In the genomic region with DNA sequence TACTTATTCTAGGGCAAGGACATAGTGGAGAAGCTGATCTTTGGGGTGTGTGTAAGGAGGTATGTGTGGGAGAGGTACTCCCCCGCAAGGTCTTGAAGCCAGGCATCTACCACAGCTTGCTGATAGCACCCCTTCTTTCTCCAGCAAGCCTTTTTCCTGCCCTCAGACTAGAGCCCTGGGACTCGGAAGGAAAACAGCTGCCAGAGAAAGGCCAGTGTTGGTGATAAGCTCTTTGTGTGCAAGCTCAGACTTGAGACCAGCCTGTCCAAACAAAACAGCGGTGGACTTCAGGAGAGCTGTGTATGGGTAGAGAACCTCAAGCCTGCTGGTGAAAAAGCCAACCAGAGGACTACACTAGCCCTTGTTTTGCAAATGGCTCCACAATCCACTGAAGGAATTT, we compare ENCODE assay signal across 12 cellular contexts.
DNase-seq lines count a peak whose midpoint lies in the region; ATAC-seq and TF ChIP-seq lines count a peak whose summit lies in the region.
"Had no signal": no experiment of that assay in that cellular context is flagged by ENCODE, and none has a peak within 500 bp of the region (broad histone marks: within the 10 kb centered on the region; RNA-seq: fewer than 3 reads in every experiment).

No MANE protein-coding gene starts in this region.

- peaks cover 4% of the 10 kb centered on the region for H3K36me3 Mint-ChIP-seq in osteocyte (ENCODE audit: unreplicated experiment)
- H3K36me3 Mint-ChIP-seq in naive thymus-derived CD8-positive, alpha-beta T cell = no peaks in the 10 kb centered on the region
- H3K36me3 Mint-ChIP-seq: activated naive CD4-positive, alpha-beta T cell treated with anti-CD3 and anti-CD28 coated beads, Interleukin-2, amount 50 U/mL, for 72 hours; CD8-positive, alpha-beta T cell had no signal

- H3K4me3 ChIP-seq in NB4 (ENCODE audit: low read depth, low read length) (no peak overlapping the region), esophagus muscularis mucosa (no peak overlapping the region)
- H3K4me3 ChIP-seq: prostate gland had no signal

- H3K27ac ChIP-seq in esophagus muscularis mucosa (replicated peaks in 1 of 4) = peak overlapping the region in 3 of 4 donors; percentile 2 to 18 (median 14)
- H3K27ac ChIP-seq: prostate gland had no signal

- no peak for TF ChIP-seq CTCF in NB4 (IDR thresholded peaks at IDR 0.05; ENCODE audit: low read depth, low read length)
- TF ChIP-seq CTCF in esophagus muscularis mucosa (IDR thresholded peaks at IDR 0.05) = no peak
- no peak for TF ChIP-seq CTCF in osteocyte (IDR thresholded peaks at IDR 0.05)

- H3K9me3 ChIP-seq in esophagus muscularis mucosa = no peaks in the 10 kb centered on the region
- H3K9me3 ChIP-seq: prostate gland, SK-N-SH had no signal

- intact Hi-C loops in esophagus muscularis mucosa (cut with DNase I) = loop anchor here (5.0 to 10.0 kb wide), 4 partner anchors 32 to 1095 kb away; no protein-coding TSS in a partner anchor

- H3K27me3 ChIP-seq in esophagus muscularis mucosa = no peaks in the 10 kb centered on the region

- TF ChIP-seq POLR2A in NB4 (IDR thresholded peaks at IDR 0.05; ENCODE audit: extremely low read depth, insufficient read length) = no peak
- no peak for TF ChIP-seq POLR2A in esophagus muscularis mucosa (IDR thresholded peaks at IDR 0.05; ENCODE audit: low read depth)

- DNase-seq in NB4 (ENCODE audit: low read depth) (peak; percentile 23), esophagus muscularis mucosa (ENCODE audit: extremely low spot score) (no peak), osteocyte (ENCODE audit: extremely low spot score, unreplicated experiment) (no peak), SW480 (ENCODE audit: low spot score) (no peak)
- no peak for DNase-seq in stimulated activated naive CD4-positive, alpha-beta T cell treated with Interleukin-2 at 50 U/mL for 16 hours (lab: John Stamatoyannopoulos, UW)
- no peak for DNase-seq in naive thymus-derived CD8-positive, alpha-beta T cell

- H3K27ac Mint-ChIP-seq in osteocyte (ENCODE audit: unreplicated experiment) = peak overlapping the region; percentile 5
- no peak overlapping the region for H3K27ac Mint-ChIP-seq in naive thymus-derived CD8-positive, alpha-beta T cell
- H3K27ac Mint-ChIP-seq: activated naive CD4-positive, alpha-beta T cell treated with anti-CD3 and anti-CD28 coated beads, Interleukin-2, amount 50 U/mL, for 72 hours; CD8-positive, alpha-beta T cell had no signal

- 71% methylated on average over 3 of the region's 3 CpGs for WGBS in esophagus muscularis mucosa

- ATAC-seq in GM18867 (IDR thresholded peaks at IDR 0.05; ENCODE audit: unreplicated experiment) (peak; percentile 23), GM18520 (IDR thresholded peaks at IDR 0.05; ENCODE audit: unreplicated experiment) (no peak)
- no peak for ATAC-seq in naive thymus-derived CD8-positive, alpha-beta T cell
- ATAC-seq: CD8-positive, alpha-beta T cell had no signal

- H3K36me3 ChIP-seq in esophagus muscularis mucosa = no peaks in the 10 kb centered on the region
- H3K36me3 ChIP-seq: prostate gland had no signal

- no peak for TF ChIP-seq EP300 in esophagus muscularis mucosa (IDR thresholded peaks at IDR 0.05)

- peaks cover 4% of the 10 kb centered on the region for H3K9me3 Mint-ChIP-seq in osteocyte (ENCODE audit: unreplicated experiment)
- H3K9me3 Mint-ChIP-seq in naive thymus-derived CD8-positive, alpha-beta T cell = no peaks in the 10 kb centered on the region
- H3K9me3 Mint-ChIP-seq: activated naive CD4-positive, alpha-beta T cell treated with anti-CD3 and anti-CD28 coated beads, Interleukin-2, amount 50 U/mL, for 72 hours; CD8-positive, alpha-beta T cell had no signal

- H3K4me1 Mint-ChIP-seq in osteocyte (ENCODE audit: unreplicated experiment) = peaks cover 61% of the 10 kb centered on the region
- peaks cover 0 to 6% (median under 1%) of the 10 kb centered on the region in 4 donors for H3K4me1 Mint-ChIP-seq in naive thymus-derived CD8-positive, alpha-beta T cell

- POLR2A ChIA-PET in naive thymus-derived CD8-positive, alpha-beta T cell (lab: Charles Lee) = no interaction called here

- no peak overlapping the region for H3K4me3 Mint-ChIP-seq in osteocyte (ENCODE audit: unreplicated experiment)
- no peak overlapping the region for H3K4me3 Mint-ChIP-seq in naive thymus-derived CD8-positive, alpha-beta T cell
- H3K4me3 Mint-ChIP-seq: CD8-positive, alpha-beta T cell had no signal

- H3K4me1 ChIP-seq in esophagus muscularis mucosa = peaks cover 0 to 43% (median 41%) of the 10 kb centered on the region in 4 donors
- H3K4me1 ChIP-seq: prostate gland had no signal

- no peaks in the 10 kb centered on the region for H3K27me3 Mint-ChIP-seq in osteocyte (ENCODE audit: unreplicated experiment)
- peaks cover 18 to 69% (median 41%) of the 10 kb centered on the region in 5 donors for H3K27me3 Mint-ChIP-seq in naive thymus-derived CD8-positive, alpha-beta T cell
